ENCODE assay signal across 28 cellular contexts in the genomic region with DNA sequence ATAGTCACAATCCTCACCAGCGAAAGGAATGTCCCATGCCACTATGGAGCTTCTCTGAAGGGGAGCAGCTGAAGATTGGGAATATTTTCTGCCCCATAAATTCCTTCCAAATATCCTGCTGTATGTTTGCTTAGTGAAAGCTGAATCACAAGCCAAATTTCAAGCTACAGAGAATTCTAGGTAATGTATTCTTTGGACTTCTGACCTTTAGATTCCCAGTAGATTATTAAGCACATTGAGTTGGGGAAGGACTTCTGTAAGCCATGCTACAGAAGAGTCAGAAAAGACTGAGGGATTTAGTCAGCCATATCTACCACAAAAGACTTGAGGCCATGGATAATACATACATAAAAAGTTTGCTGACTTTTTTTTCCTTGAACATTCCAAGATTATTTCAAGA.
"Had no signal": no experiment of that assay in that cellular context is flagged by ENCODE, and none has a peak within 500 bp of the region (broad histone marks: within the 10 kb centered on the region; RNA-seq: fewer than 3 reads in every experiment).

No MANE protein-coding gene starts in this region.

- H3K4me1 ChIP-seq: body of pancreas, breast epithelium, SJCRH30 had no signal

- ATAC-seq: activated CD8-positive, alpha-beta T cell treated with anti-CD3 and anti-CD28 coated beads for 36 hours; activated T-cell treated with anti-CD3 and anti-CD28 coated beads, Interleukin-2, amount 50 U/mL, for 72 hours; body of pancreas; K562 had no signal

- DNase-seq: activated CD4-positive, alpha-beta T cell treated with anti-CD3 and anti-CD28 coated beads for 1 hour; activated CD4-positive, alpha-beta T cell treated with anti-CD3 and anti-CD28 coated beads for 48 hours; activated CD4-positive, alpha-beta T cell treated with anti-CD3 and anti-CD28 coated beads, Interleukin-2, amount 50 U/mL, for 4 hours; activated CD4-positive, CD25-positive, alpha-beta regulatory T cell; activated CD8-positive, alpha-beta T cell treated with anti-CD3 and anti-CD28 coated beads for 36 hours; activated gamma-delta T cell; activated naive CD4-positive, alpha-beta T cell treated with Interleukin-2 at 50 U/mL for 16 hours; activated naive CD8-positive, alpha-beta T cell treated with anti-CD3 and anti-CD28 coated beads, Interleukin-2, amount 10 ng/mL, durations not matched to agents 7 days and 5 days; activated T-cell treated with anti-CD3 and anti-CD28 coated beads, Interleukin-2, amount 50 U/mL, for 1 hour; activated T-cell treated with anti-CD3 and anti-CD28 coated beads, Interleukin-2, amount 50 U/mL, for 72 hours; body of pancreas; NCI-H1105; NCI-H1436; NCI-H1694; NCI-H1930; NCI-H2081 treated with DMSO at 0.1 percent for 48 hours; NCI-H345; NCI-H524 treated with DMSO at 0.1 percent for 48 hours; NCI-H748 treated with DMSO at 0.1 percent for 48 hours; NK-92 treated with Interleukin-12 subunit alpha and Interleukin-12 subunit beta, amount 100 ng/mL, for 24 hours; SHP77; SJCRH30; T1000; WERI-Rb-1 had no signal

- H3K27ac ChIP-seq: body of pancreas, breast epithelium, SJCRH30, SK-N-MC, WERI-Rb-1 had no signal

- H3K4me3 ChIP-seq: body of pancreas, breast epithelium, K562, SJCRH30, SK-N-MC had no signal

- H3K36me3 ChIP-seq: breast epithelium, SJCRH30, WERI-Rb-1 had no signal

- H3K27me3 ChIP-seq: body of pancreas, breast epithelium, SJCRH30 had no signal

- FAIRE-seq: astrocyte, K562 had no signal

- H3K9me3 ChIP-seq: body of pancreas, breast epithelium, SJCRH30 had no signal
